In the genomic region with DNA sequence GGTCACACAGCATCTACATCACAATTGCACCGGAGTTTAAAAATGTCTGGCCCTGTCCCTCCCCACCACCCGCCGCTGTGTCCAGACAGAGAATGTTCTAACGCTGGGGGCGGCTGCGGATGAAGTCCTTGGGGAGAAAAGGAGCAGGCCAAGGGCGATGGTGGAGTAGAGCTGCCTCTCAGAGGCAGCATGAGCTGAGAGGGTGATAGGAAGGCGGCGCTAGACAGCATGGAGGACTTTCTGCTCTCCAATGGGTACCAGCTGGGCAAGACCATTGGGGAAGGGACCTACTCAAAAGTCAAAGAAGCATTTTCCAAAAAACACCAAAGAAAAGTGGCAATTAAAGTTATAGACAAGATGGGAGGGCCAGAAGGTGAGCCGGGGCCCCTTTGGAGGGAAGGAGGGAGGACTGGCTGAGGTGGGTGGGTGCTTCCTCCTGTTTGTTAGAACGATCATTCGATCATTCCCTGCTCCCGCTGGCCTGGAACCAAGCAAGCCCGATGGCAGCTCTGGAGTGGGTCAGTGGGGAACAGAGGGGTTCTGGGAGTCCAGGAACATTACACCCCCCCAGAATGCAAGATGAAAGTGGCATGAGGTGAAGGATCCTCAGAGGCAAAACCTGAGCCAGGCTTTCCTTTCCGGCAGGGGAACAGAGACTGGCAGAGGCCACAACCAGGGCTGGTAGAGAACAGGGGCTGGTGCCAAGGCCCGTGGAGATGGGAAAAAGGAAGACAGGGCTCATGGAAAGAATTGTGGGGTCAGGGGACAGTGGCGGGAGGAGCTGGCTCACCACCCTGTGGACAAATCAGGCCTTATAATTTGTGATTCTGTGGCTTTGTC, we compare ENCODE assay signal across 1 cellular context.
TF ChIP-seq lines count a peak whose summit lies in the region.

Gene FAM229A, minus strand, starts transcription at position 12 of the 840 bp plus-strand sequence. CDS start 394 bp downstream, outside the sequence.
A gene with protein sequence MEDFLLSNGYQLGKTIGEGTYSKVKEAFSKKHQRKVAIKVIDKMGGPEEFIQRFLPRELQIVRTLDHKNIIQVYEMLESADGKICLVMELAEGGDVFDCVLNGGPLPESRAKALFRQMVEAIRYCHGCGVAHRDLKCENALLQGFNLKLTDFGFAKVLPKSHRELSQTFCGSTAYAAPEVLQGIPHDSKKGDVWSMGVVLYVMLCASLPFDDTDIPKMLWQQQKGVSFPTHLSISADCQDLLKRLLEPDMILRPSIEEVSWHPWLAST (plus strand): TSS at position 66 of the 840 bp plus-strand sequence. CDS start 163 bp downstream, at position 229.

TF ChIP-seq in HEK293T, 16 proteins besides CTCF, POLR2A, EP300 and RAD21:
- TF ChIP-seq ARNT (IDR thresholded peaks at IDR 0.05) (no peak), L3MBTL2 (conservative IDR thresholded peaks at IDR 0.05) (no peak), ZNF384 (IDR thresholded peaks at IDR 0.05) (no peak), FOXA1 (IDR thresholded peaks at IDR 0.05) (no peak), FOXM1 (IDR thresholded peaks at IDR 0.05; ENCODE audit: borderline replicate concordance) (no peak), FOXK2 (IDR thresholded peaks at IDR 0.05) (no peak), NFRKB (IDR thresholded peaks at IDR 0.05) (no peak), HDGF (IDR thresholded peaks at IDR 0.05; ENCODE audit: borderline replicate concordance) (no peak), SP1 (IDR thresholded peaks at IDR 0.05) (no peak), SUZ12 (IDR thresholded peaks at IDR 0.05) (no peak), ELF4 (IDR thresholded peaks at IDR 0.05) (no peak)
